ENCODE assay signal across 13 cellular contexts in the genomic region with DNA sequence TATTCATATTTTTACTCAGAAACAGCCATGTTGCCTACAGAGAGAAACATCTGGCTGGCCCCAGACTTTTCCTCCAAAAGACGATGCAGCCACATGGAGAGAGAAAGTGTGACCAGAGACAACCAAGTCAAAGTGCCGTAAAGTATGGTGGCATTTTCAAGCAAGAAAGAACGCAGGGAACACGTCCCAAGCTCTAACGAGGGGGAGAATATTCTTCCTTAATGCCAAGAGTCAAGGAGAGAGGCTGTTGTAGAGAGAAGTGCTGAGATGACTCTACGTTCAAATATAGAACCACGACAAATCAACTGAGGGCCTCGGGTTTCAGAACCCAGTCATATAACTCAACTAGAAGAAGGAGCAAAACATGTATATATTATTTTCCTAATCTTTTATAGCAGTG. TPM values are rescaled to one million over a fixed set of nuclear protein-coding genes. Genes with fewer than 3 reads are reported as not detected.
A peak's percentile ranks its signal among the peaks of the same experiment; 100 is the strongest.
DNase-seq lines count a peak whose midpoint lies in the region; ATAC-seq and TF ChIP-seq lines count a peak whose summit lies in the region.
"Had no signal": no experiment of that assay in that cellular context is flagged by ENCODE, and none has a peak within 500 bp of the region (broad histone marks: within the 10 kb centered on the region; RNA-seq: fewer than 3 reads in every experiment).

No MANE protein-coding gene starts in this region.

- DNase-seq in activated CD8-positive, alpha-beta memory T cell treated with anti-CD3 and anti-CD28 coated beads, Interleukin-2, amount 10 ng/mL, durations not matched to agents 7 days and 5 days, result peak; percentile 54
- DNase-seq in activated CD8-positive, alpha-beta memory T cell treated with anti-CD3 and anti-CD28 coated beads, Interleukin-2, amount 50 U/mL, for 4 hours, result no peak
- DNase-seq in effector memory CD4-positive, alpha-beta T cell, result no peak
- no peak for DNase-seq in cerebellar nuclear complex (lab: John Stamatoyannopoulos, UW)
- DNase-seq in NCI-H526 treated with DMSO at 0.1 percent for 48 hours (lab: John Stamatoyannopoulos, UW), result no peak
- DNase-seq: anterior cingulate cortex, DMS53, heart right ventricle, NCI-H2081 treated with DMSO at 0.1 percent for 48 hours, right cardiac atrium had no signal

- peaks cover 96% of the 10 kb centered on the region for H3K79me2 ChIP-seq in SU-DHL-6 (ENCODE audit: insufficient read depth, low read length)

- peaks cover 10% of the 10 kb centered on the region; the same call in 1 of the 2 replicates for H3K36me3 ChIP-seq in SU-DHL-6 (ENCODE audit: low read length)
- no peaks in the 10 kb centered on the region for H3K36me3 ChIP-seq in effector memory CD4-positive, alpha-beta T cell (ENCODE audit: control insufficient read depth, insufficient read depth, low read length)

- peaks cover 14% of the 10 kb centered on the region for H4K20me1 ChIP-seq in SU-DHL-6 (ENCODE audit: low read depth, low read length)

- no peak overlapping the region for H3K4me3 ChIP-seq in SU-DHL-6 (ENCODE audit: insufficient read depth, low read length, poor library complexity, severe bottlenecking)
- no peak overlapping the region for H3K4me3 ChIP-seq in effector memory CD4-positive, alpha-beta T cell (ENCODE audit: insufficient read depth, low read depth, low read length, poor library complexity, severe bottlenecking)
- H3K4me3 ChIP-seq: heart right ventricle had no signal

- H3K9ac ChIP-seq in SU-DHL-6 (ENCODE audit: low read length), result no peak overlapping the region

- peaks cover 73% of the 10 kb centered on the region for H3K4me1 Mint-ChIP-seq in activated CD8-positive, alpha-beta memory T cell treated with anti-CD3 and anti-CD28 coated beads, Interleukin-2, amount 10 ng/mL, durations not matched to agents 7 days and 5 days
- H3K4me1 Mint-ChIP-seq in stimulated activated naive CD8-positive, alpha-beta T cell treated with anti-CD3 and anti-CD28 coated beads, Interleukin-15, Interleukin-2, amounts not matched to agents 100 ng/mL and 50 ng/mL, for 24 hours (ENCODE audit: low read depth), result peaks cover 94% of the 10 kb centered on the region

- no peaks in the 10 kb centered on the region for H3K27me3 Mint-ChIP-seq in activated CD8-positive, alpha-beta memory T cell treated with anti-CD3 and anti-CD28 coated beads, Interleukin-2, amount 10 ng/mL, durations not matched to agents 7 days and 5 days
- no peaks in the 10 kb centered on the region for H3K27me3 Mint-ChIP-seq in stimulated activated naive CD8-positive, alpha-beta T cell treated with anti-CD3 and anti-CD28 coated beads, Interleukin-15, Interleukin-2, amounts not matched to agents 100 ng/mL and 50 ng/mL, for 24 hours

- no peak for TF ChIP-seq CTCF in SU-DHL-6 (IDR thresholded peaks at IDR 0.05; ENCODE audit: insufficient read depth, low read length, poor library complexity, severe bottlenecking)

- peak overlapping the region; percentile 60 for H3K4me2 ChIP-seq in SU-DHL-6 (ENCODE audit: low read depth, low read length, poor library complexity, severe bottlenecking)

- H3K9me3 Mint-ChIP-seq in activated CD8-positive, alpha-beta memory T cell treated with anti-CD3 and anti-CD28 coated beads, Interleukin-2, amount 10 ng/mL, durations not matched to agents 7 days and 5 days (ENCODE audit: low read depth), result no peaks in the 10 kb centered on the region
- no peaks in the 10 kb centered on the region for H3K9me3 Mint-ChIP-seq in stimulated activated naive CD8-positive, alpha-beta T cell treated with anti-CD3 and anti-CD28 coated beads, Interleukin-15, Interleukin-2, amounts not matched to agents 100 ng/mL and 50 ng/mL, for 24 hours

- H3K27ac ChIP-seq in SU-DHL-6 (ENCODE audit: low read depth, low read length), result peak overlapping the region; percentile 87
- peak overlapping the region; percentile 90 for H3K27ac ChIP-seq in effector memory CD4-positive, alpha-beta T cell (ENCODE audit: insufficient read depth, low read length, poor library complexity, severe bottlenecking)
- H3K27ac ChIP-seq: heart right ventricle had no signal

- H3K9me3 ChIP-seq in SU-DHL-6 (ENCODE audit: insufficient read depth, low read length), result no peaks in the 10 kb centered on the region
- H3K9me3 ChIP-seq in effector memory CD4-positive, alpha-beta T cell (ENCODE audit: control insufficient read depth, low read length), result no peaks in the 10 kb centered on the region
- H3K9me3 ChIP-seq: heart right ventricle had no signal

- peaks cover 47% of the 10 kb centered on the region for H3K36me3 Mint-ChIP-seq in activated CD8-positive, alpha-beta memory T cell treated with anti-CD3 and anti-CD28 coated beads, Interleukin-2, amount 10 ng/mL, durations not matched to agents 7 days and 5 days
- peaks cover 76% of the 10 kb centered on the region for H3K36me3 Mint-ChIP-seq in stimulated activated naive CD8-positive, alpha-beta T cell treated with anti-CD3 and anti-CD28 coated beads, Interleukin-15, Interleukin-2, amounts not matched to agents 100 ng/mL and 50 ng/mL, for 24 hours (ENCODE audit: low read depth)

- H3K9me2 ChIP-seq in SU-DHL-6 (replicated peaks; ENCODE audit: insufficient read depth, low read length), result no peaks in the 10 kb centered on the region

- ATAC-seq in activated CD8-positive, alpha-beta memory T cell treated with anti-CD3 and anti-CD28 coated beads, Interleukin-2, amount 10 ng/mL, durations not matched to agents 7 days and 5 days, result peak; percentile 63
- ATAC-seq in GM21526 (IDR thresholded peaks at IDR 0.05; ENCODE audit: low FRiP score, unreplicated experiment), result no peak
- ATAC-seq: heart right ventricle, right cardiac atrium had no signal

- CTCF ChIA-PET in activated CD8-positive, alpha-beta memory T cell treated with anti-CD3 and anti-CD28 coated beads, Interleukin-2, amount 10 ng/mL, durations not matched to agents 7 days and 5 days (lab: Charles Lee), result interaction anchor here (0.8 to 1.8 kb wide), 3 partner anchors 9 to 46 kb away, joined by 3 to 6 read pairs (median 4); no protein-coding TSS in a partner anchor

- H2AFZ ChIP-seq in SU-DHL-6 (ENCODE audit: low read depth, low read length, severe bottlenecking), result no peak overlapping the region

- peak overlapping the region; percentile 93 for H3K27ac Mint-ChIP-seq in activated CD8-positive, alpha-beta memory T cell treated with anti-CD3 and anti-CD28 coated beads, Interleukin-2, amount 10 ng/mL, durations not matched to agents 7 days and 5 days
- peak overlapping the region; percentile 96 for H3K27ac Mint-ChIP-seq in stimulated activated naive CD8-positive, alpha-beta T cell treated with anti-CD3 and anti-CD28 coated beads, Interleukin-15, Interleukin-2, amounts not matched to agents 100 ng/mL and 50 ng/mL, for 24 hours

- H3K4me1 ChIP-seq in effector memory CD4-positive, alpha-beta T cell (ENCODE audit: control insufficient read depth, insufficient read depth, low read length, poor library complexity, severe bottlenecking), result peaks cover 38% of the 10 kb centered on the region

- H3F3A ChIP-seq in SU-DHL-6 (ENCODE audit: insufficient read depth), result peaks cover 45% of the 10 kb centered on the region

- peak overlapping the region; percentile 41 for H3K4me3 Mint-ChIP-seq in activated CD8-positive, alpha-beta memory T cell treated with anti-CD3 and anti-CD28 coated beads, Interleukin-2, amount 10 ng/mL, durations not matched to agents 7 days and 5 days
- H3K4me3 Mint-ChIP-seq in stimulated activated naive CD8-positive, alpha-beta T cell treated with anti-CD3 and anti-CD28 coated beads, Interleukin-15, Interleukin-2, amounts not matched to agents 100 ng/mL and 50 ng/mL, for 24 hours, result peak overlapping the region; percentile 57

- no peaks in the 10 kb centered on the region for H3K27me3 ChIP-seq in SU-DHL-6 (ENCODE audit: low read length)
- H3K27me3 ChIP-seq in effector memory CD4-positive, alpha-beta T cell (replicated peaks; ENCODE audit: control insufficient read depth, insufficient read depth, low read length, poor library complexity, severe bottlenecking), result no peaks in the 10 kb centered on the region
- H3K27me3 ChIP-seq: heart right ventricle had no signal

RNA-seq across cellular contexts. Expression of gene FNBP1, which starts 55.9 kb away (rescaled TPM):
- total RNA-seq in activated CD8-positive, alpha-beta memory T cell treated with anti-CD3 and anti-CD28 coated beads, Interleukin-2, amount 10 ng/mL, durations not matched to agents 7 days and 5 days, result 100 to 1,000 TPM; 153 to 167 TPM
